In the genomic region with DNA sequence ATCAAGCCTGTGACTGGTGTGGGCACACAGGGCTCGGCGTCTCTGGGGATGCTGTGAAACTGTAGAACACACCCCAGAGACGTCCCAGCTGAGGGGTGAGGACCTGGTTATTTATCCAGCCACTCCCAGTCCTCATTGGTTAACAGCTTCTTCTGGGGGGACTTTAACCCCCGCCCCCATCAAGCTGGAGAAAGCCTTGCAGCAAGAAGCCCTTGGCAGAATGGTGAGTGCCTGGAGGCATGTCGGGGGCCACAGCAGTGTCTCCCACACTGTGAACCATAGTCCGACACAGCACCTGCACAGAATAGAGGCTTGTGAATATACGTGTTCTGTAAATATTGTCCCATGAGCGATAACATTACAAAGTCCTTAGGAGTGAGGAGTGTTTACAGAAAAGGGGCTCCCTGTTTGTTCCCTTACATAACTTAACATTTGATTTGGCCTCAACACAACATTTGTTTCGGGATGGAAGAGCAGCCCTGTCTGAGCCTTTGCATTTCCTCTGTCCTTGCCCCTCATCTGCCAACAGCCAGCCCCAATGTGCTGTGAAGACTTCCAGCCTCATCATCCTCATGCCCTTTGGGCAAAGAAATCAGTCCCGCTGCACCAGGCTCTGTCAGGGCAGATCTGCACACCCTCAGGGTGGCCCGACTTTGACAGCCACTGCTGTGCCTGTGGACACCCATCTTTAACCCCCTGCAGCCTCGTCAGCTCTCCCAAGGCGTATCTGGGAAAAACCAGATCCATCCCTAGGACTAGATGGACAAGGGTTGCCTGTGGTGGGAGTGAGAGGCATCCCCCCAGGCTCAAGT, we compare ENCODE assay signal across 1 cellular context.
A peak's percentile ranks its signal among the peaks of the same experiment; 100 is the strongest.
TF ChIP-seq lines count a peak whose summit lies in the region.

No MANE protein-coding gene starts in this region.

TF ChIP-seq in HepG2, 621 proteins besides CTCF, POLR2A, EP300 and RAD21 (continued from another document and continues in another):
- TF ChIP-seq, protein P1, sequence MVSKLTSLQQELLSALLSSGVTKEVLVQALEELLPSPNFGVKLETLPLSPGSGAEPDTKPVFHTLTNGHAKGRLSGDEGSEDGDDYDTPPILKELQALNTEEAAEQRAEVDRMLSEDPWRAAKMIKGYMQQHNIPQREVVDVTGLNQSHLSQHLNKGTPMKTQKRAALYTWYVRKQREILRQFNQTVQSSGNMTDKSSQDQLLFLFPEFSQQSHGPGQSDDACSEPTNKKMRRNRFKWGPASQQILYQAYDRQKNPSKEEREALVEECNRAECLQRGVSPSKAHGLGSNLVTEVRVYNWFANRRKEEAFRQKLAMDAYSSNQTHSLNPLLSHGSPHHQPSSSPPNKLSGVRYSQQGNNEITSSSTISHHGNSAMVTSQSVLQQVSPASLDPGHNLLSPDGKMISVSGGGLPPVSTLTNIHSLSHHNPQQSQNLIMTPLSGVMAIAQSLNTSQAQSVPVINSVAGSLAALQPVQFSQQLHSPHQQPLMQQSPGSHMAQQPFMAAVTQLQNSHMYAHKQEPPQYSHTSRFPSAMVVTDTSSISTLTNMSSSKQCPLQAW (CRISPR knock-in tag; IDR thresholded peaks at IDR 0.05), result peak; percentile 97
- TF ChIP-seq ZNF703 (CRISPR knock-in tag; IDR thresholded peaks at IDR 0.05; ENCODE audit: borderline replicate concordance) (peak; percentile 89), ZNF234 (CRISPR knock-in tag; conservative IDR thresholded peaks at IDR 0.05) (0 out of 2 replicates have a peak, but pooled peaks have one; percentile 55), ATRX (CRISPR knock-in tag; IDR thresholded peaks at IDR 0.05; ENCODE audit: borderline replicate concordance) (peak; percentile 89; the same call in 1 of the 2 replicates), ZIK1 (CRISPR knock-in tag; IDR thresholded peaks at IDR 0.05; ENCODE audit: borderline replicate concordance, low read depth) (no peak; the same call in 1 of the 2 replicates), TGIF2 (CRISPR knock-in tag; IDR thresholded peaks at IDR 0.05) (no peak), HOXA7 (CRISPR knock-in tag; IDR thresholded peaks at IDR 0.05) (no peak), ZNF546 (CRISPR knock-in tag; conservative IDR thresholded peaks at IDR 0.05) (peak; percentile 80; the same call in 1 of the 2 replicates), NCOA1 (CRISPR knock-in tag; IDR thresholded peaks at IDR 0.05) (peak; percentile 82; the same call in 1 of the 2 replicates), ZNF3 (CRISPR knock-in tag; IDR thresholded peaks at IDR 0.05) (no peak), NCOA2 (CRISPR knock-in tag; IDR thresholded peaks at IDR 0.05) (peak; percentile 97), CENPX (CRISPR knock-in tag; IDR thresholded peaks at IDR 0.05) (no peak), ZMYM2 (CRISPR knock-in tag; IDR thresholded peaks at IDR 0.05) (peak; percentile 92), ZNF446 (CRISPR knock-in tag; IDR thresholded peaks at IDR 0.05) (no peak), PHF5A (CRISPR knock-in tag; IDR thresholded peaks at IDR 0.05; ENCODE audit: low read depth, unreplicated experiment) (peak; percentile 80), KDM5A (IDR thresholded peaks at IDR 0.05; ENCODE audit: borderline replicate concordance, low read length) (no peak), BHLHE40 (IDR thresholded peaks at IDR 0.05; ENCODE audit: low read length) (peak; percentile 80), SSRP1 (CRISPR knock-in tag; IDR thresholded peaks at IDR 0.05) (no peak), TCF7 (IDR thresholded peaks at IDR 0.05; ENCODE audit: low read depth) (peak; percentile 96)
- TF ChIP-seq, protein P2, sequence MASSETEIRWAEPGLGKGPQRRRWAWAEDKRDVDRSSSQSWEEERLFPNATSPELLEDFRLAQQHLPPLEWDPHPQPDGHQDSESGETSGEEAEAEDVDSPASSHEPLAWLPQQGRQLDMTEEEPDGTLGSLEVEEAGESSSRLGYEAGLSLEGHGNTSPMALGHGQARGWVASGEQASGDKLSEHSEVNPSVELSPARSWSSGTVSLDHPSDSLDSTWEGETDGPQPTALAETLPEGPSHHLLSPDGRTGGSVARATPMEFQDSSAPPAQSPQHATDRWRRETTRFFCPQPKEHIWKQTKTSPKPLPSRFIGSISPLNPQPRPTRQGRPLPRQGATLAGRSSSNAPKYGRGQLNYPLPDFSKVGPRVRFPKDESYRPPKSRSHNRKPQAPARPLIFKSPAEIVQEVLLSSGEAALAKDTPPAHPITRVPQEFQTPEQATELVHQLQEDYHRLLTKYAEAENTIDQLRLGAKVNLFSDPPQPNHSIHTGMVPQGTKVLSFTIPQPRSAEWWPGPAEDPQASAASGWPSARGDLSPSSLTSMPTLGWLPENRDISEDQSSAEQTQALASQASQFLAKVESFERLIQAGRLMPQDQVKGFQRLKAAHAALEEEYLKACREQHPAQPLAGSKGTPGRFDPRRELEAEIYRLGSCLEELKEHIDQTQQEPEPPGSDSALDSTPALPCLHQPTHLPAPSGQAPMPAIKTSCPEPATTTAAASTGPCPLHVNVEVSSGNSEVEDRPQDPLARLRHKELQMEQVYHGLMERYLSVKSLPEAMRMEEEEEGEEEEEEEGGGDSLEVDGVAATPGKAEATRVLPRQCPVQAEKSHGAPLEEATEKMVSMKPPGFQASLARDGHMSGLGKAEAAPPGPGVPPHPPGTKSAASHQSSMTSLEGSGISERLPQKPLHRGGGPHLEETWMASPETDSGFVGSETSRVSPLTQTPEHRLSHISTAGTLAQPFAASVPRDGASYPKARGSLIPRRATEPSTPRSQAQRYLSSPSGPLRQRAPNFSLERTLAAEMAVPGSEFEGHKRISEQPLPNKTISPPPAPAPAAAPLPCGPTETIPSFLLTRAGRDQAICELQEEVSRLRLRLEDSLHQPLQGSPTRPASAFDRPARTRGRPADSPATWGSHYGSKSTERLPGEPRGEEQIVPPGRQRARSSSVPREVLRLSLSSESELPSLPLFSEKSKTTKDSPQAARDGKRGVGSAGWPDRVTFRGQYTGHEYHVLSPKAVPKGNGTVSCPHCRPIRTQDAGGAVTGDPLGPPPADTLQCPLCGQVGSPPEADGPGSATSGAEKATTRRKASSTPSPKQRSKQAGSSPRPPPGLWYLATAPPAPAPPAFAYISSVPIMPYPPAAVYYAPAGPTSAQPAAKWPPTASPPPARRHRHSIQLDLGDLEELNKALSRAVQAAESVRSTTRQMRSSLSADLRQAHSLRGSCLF (CRISPR knock-in tag; IDR thresholded peaks at IDR 0.05; ENCODE audit: borderline replicate concordance), result no peak
- TF ChIP-seq, protein P3, sequence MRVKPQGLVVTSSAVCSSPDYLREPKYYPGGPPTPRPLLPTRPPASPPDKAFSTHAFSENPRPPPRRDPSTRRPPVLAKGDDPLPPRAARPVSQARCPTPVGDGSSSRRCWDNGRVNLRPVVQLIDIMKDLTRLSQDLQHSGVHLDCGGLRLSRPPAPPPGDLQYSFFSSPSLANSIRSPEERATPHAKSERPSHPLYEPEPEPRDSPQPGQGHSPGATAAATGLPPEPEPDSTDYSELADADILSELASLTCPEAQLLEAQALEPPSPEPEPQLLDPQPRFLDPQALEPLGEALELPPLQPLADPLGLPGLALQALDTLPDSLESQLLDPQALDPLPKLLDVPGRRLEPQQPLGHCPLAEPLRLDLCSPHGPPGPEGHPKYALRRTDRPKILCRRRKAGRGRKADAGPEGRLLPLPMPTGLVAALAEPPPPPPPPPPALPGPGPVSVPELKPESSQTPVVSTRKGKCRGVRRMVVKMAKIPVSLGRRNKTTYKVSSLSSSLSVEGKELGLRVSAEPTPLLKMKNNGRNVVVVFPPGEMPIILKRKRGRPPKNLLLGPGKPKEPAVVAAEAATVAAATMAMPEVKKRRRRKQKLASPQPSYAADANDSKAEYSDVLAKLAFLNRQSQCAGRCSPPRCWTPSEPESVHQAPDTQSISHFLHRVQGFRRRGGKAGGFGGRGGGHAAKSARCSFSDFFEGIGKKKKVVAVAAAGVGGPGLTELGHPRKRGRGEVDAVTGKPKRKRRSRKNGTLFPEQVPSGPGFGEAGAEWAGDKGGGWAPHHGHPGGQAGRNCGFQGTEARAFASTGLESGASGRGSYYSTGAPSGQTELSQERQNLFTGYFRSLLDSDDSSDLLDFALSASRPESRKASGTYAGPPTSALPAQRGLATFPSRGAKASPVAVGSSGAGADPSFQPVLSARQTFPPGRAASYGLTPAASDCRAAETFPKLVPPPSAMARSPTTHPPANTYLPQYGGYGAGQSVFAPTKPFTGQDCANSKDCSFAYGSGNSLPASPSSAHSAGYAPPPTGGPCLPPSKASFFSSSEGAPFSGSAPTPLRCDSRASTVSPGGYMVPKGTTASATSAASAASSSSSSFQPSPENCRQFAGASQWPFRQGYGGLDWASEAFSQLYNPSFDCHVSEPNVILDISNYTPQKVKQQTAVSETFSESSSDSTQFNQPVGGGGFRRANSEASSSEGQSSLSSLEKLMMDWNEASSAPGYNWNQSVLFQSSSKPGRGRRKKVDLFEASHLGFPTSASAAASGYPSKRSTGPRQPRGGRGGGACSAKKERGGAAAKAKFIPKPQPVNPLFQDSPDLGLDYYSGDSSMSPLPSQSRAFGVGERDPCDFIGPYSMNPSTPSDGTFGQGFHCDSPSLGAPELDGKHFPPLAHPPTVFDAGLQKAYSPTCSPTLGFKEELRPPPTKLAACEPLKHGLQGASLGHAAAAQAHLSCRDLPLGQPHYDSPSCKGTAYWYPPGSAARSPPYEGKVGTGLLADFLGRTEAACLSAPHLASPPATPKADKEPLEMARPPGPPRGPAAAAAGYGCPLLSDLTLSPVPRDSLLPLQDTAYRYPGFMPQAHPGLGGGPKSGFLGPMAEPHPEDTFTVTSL (CRISPR knock-in tag; IDR thresholded peaks at IDR 0.05; ENCODE audit: borderline replicate concordance), result peak; percentile 98
- TF ChIP-seq, protein P4, sequence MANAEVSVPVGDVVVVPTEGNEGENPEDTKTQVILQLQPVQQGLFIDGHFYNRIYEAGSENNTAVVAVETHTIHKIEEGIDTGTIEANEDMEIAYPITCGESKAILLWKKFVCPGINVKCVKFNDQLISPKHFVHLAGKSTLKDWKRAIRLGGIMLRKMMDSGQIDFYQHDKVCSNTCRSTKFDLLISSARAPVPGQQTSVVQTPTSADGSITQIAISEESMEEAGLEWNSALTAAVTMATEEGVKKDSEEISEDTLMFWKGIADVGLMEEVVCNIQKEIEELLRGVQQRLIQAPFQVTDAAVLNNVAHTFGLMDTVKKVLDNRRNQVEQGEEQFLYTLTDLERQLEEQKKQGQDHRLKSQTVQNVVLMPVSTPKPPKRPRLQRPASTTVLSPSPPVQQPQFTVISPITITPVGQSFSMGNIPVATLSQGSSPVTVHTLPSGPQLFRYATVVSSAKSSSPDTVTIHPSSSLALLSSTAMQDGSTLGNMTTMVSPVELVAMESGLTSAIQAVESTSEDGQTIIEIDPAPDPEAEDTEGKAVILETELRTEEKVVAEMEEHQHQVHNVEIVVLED (CRISPR knock-in tag; IDR thresholded peaks at IDR 0.05; ENCODE audit: borderline replicate concordance), result peak; percentile 69; the same call in 1 of the 2 replicates
- TF ChIP-seq, protein P5, sequence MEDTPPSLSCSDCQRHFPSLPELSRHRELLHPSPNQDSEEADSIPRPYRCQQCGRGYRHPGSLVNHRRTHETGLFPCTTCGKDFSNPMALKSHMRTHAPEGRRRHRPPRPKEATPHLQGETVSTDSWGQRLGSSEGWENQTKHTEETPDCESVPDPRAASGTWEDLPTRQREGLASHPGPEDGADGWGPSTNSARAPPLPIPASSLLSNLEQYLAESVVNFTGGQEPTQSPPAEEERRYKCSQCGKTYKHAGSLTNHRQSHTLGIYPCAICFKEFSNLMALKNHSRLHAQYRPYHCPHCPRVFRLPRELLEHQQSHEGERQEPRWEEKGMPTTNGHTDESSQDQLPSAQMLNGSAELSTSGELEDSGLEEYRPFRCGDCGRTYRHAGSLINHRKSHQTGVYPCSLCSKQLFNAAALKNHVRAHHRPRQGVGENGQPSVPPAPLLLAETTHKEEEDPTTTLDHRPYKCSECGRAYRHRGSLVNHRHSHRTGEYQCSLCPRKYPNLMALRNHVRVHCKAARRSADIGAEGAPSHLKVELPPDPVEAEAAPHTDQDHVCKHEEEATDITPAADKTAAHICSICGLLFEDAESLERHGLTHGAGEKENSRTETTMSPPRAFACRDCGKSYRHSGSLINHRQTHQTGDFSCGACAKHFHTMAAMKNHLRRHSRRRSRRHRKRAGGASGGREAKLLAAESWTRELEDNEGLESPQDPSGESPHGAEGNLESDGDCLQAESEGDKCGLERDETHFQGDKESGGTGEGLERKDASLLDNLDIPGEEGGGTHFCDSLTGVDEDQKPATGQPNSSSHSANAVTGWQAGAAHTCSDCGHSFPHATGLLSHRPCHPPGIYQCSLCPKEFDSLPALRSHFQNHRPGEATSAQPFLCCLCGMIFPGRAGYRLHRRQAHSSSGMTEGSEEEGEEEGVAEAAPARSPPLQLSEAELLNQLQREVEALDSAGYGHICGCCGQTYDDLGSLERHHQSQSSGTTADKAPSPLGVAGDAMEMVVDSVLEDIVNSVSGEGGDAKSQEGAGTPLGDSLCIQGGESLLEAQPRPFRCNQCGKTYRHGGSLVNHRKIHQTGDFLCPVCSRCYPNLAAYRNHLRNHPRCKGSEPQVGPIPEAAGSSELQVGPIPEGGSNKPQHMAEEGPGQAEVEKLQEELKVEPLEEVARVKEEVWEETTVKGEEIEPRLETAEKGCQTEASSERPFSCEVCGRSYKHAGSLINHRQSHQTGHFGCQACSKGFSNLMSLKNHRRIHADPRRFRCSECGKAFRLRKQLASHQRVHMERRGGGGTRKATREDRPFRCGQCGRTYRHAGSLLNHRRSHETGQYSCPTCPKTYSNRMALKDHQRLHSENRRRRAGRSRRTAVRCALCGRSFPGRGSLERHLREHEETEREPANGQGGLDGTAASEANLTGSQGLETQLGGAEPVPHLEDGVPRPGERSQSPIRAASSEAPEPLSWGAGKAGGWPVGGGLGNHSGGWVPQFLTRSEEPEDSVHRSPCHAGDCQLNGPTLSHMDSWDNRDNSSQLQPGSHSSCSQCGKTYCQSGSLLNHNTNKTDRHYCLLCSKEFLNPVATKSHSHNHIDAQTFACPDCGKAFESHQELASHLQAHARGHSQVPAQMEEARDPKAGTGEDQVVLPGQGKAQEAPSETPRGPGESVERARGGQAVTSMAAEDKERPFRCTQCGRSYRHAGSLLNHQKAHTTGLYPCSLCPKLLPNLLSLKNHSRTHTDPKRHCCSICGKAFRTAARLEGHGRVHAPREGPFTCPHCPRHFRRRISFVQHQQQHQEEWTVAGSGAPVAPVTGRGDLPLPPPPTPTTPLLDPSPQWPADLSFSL (CRISPR knock-in tag; IDR thresholded peaks at IDR 0.05), result peak; percentile 73; the same call in 1 of the 2 replicates
- TF ChIP-seq, protein P6, sequence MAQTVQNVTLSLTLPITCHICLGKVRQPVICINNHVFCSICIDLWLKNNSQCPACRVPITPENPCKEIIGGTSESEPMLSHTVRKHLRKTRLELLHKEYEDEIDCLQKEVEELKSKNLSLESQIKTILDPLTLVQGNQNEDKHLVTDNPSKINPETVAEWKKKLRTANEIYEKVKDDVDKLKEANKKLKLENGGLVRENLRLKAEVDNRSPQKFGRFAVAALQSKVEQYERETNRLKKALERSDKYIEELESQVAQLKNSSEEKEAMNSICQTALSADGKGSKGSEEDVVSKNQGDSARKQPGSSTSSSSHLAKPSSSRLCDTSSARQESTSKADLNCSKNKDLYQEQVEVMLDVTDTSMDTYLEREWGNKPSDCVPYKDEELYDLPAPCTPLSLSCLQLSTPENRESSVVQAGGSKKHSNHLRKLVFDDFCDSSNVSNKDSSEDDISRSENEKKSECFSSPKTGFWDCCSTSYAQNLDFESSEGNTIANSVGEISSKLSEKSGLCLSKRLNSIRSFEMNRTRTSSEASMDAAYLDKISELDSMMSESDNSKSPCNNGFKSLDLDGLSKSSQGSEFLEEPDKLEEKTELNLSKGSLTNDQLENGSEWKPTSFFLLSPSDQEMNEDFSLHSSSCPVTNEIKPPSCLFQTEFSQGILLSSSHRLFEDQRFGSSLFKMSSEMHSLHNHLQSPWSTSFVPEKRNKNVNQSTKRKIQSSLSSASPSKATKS (CRISPR knock-in tag; IDR thresholded peaks at IDR 0.05), result 0 out of 2 replicates have a peak, but pooled peaks have one; percentile 51
- TF ChIP-seq, protein P7, sequence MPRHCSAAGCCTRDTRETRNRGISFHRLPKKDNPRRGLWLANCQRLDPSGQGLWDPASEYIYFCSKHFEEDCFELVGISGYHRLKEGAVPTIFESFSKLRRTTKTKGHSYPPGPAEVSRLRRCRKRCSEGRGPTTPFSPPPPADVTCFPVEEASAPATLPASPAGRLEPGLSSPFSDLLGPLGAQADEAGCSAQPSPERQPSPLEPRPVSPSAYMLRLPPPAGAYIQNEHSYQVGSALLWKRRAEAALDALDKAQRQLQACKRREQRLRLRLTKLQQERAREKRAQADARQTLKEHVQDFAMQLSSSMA (CRISPR knock-in tag; IDR thresholded peaks at IDR 0.05), result peak; percentile 77; the same call in 1 of the 2 replicates
